Comparison of ENCODE assay signal across 2 cellular contexts in the genomic region with DNA sequence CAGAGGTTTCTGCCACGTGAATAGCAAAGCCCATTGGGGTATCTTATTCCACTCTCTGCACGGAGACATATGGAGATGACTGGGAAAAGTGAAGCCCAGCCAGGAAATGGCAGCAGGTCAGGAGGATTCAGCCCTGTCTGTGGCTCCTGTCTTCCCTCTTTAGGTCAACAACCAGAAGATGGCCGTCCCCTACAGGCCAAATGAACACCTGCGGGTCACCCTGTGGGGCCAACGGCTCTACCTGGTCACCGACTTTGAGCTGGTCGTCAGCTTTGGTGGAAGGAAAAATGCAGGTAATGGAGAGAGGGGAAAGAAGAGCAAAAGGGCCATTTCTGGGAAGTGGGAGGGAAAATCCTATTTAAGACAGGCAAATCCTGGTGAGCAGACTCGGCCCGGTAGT.
TF ChIP-seq lines count a peak whose summit lies in the region.

No MANE protein-coding gene starts in this region.

TF ChIP-seq in SK-N-SH, 30 proteins besides CTCF, POLR2A, EP300 and RAD21 (continued from another document):
- TF ChIP-seq, protein P1, sequence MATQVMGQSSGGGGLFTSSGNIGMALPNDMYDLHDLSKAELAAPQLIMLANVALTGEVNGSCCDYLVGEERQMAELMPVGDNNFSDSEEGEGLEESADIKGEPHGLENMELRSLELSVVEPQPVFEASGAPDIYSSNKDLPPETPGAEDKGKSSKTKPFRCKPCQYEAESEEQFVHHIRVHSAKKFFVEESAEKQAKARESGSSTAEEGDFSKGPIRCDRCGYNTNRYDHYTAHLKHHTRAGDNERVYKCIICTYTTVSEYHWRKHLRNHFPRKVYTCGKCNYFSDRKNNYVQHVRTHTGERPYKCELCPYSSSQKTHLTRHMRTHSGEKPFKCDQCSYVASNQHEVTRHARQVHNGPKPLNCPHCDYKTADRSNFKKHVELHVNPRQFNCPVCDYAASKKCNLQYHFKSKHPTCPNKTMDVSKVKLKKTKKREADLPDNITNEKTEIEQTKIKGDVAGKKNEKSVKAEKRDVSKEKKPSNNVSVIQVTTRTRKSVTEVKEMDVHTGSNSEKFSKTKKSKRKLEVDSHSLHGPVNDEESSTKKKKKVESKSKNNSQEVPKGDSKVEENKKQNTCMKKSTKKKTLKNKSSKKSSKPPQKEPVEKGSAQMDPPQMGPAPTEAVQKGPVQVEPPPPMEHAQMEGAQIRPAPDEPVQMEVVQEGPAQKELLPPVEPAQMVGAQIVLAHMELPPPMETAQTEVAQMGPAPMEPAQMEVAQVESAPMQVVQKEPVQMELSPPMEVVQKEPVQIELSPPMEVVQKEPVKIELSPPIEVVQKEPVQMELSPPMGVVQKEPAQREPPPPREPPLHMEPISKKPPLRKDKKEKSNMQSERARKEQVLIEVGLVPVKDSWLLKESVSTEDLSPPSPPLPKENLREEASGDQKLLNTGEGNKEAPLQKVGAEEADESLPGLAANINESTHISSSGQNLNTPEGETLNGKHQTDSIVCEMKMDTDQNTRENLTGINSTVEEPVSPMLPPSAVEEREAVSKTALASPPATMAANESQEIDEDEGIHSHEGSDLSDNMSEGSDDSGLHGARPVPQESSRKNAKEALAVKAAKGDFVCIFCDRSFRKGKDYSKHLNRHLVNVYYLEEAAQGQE (IDR thresholded peaks at IDR 0.05; ENCODE audit: low read depth, low read length) = no peak
- no peak for TF ChIP-seq POLR2AphosphoS5 (IDR thresholded peaks at IDR 0.05; ENCODE audit: low read depth, low read length)
TF ChIP-seq in SK-N-SH: peak in this region for 0.

TF ChIP-seq in SK-N-SH treated with all-trans-retinoic acid at 6 μM for 48 hours, 23 proteins besides CTCF, POLR2A, EP300 and RAD21 (continued from another document):
- TF ChIP-seq, protein P2, sequence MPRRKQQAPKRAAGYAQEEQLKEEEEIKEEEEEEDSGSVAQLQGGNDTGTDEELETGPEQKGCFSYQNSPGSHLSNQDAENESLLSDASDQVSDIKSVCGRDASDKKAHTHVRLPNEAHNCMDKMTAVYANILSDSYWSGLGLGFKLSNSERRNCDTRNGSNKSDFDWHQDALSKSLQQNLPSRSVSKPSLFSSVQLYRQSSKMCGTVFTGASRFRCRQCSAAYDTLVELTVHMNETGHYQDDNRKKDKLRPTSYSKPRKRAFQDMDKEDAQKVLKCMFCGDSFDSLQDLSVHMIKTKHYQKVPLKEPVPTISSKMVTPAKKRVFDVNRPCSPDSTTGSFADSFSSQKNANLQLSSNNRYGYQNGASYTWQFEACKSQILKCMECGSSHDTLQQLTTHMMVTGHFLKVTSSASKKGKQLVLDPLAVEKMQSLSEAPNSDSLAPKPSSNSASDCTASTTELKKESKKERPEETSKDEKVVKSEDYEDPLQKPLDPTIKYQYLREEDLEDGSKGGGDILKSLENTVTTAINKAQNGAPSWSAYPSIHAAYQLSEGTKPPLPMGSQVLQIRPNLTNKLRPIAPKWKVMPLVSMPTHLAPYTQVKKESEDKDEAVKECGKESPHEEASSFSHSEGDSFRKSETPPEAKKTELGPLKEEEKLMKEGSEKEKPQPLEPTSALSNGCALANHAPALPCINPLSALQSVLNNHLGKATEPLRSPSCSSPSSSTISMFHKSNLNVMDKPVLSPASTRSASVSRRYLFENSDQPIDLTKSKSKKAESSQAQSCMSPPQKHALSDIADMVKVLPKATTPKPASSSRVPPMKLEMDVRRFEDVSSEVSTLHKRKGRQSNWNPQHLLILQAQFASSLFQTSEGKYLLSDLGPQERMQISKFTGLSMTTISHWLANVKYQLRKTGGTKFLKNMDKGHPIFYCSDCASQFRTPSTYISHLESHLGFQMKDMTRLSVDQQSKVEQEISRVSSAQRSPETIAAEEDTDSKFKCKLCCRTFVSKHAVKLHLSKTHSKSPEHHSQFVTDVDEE (CRISPR knock-in tag; IDR thresholded peaks at IDR 0.05) = no peak
- no peak for TF ChIP-seq ARNTL (CRISPR knock-in tag; IDR thresholded peaks at IDR 0.05; ENCODE audit: borderline replicate concordance, low read depth)
- TF ChIP-seq TCF4 (CRISPR knock-in tag; IDR thresholded peaks at IDR 0.05; ENCODE audit: borderline replicate concordance) = no peak
- TF ChIP-seq, protein P3, sequence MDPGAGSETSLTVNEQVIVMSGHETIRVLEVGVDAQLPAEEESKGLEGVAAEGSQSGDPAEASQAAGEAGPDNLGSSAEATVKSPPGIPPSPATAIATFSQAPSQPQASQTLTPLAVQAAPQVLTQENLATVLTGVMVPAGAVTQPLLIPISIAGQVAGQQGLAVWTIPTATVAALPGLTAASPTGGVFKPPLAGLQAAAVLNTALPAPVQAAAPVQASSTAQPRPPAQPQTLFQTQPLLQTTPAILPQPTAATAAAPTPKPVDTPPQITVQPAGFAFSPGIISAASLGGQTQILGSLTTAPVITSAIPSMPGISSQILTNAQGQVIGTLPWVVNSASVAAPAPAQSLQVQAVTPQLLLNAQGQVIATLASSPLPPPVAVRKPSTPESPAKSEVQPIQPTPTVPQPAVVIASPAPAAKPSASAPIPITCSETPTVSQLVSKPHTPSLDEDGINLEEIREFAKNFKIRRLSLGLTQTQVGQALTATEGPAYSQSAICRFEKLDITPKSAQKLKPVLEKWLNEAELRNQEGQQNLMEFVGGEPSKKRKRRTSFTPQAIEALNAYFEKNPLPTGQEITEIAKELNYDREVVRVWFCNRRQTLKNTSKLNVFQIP (CRISPR knock-in tag; IDR thresholded peaks at IDR 0.05; ENCODE audit: borderline replicate concordance, low read depth) = no peak
- no peak for TF ChIP-seq SNAI2 (CRISPR knock-in tag; IDR thresholded peaks at IDR 0.05)
- TF ChIP-seq ZFP30 (CRISPR knock-in tag; IDR thresholded peaks at IDR 0.05) = no peak
- TF ChIP-seq ZNF70 (CRISPR knock-in tag; IDR thresholded peaks at IDR 0.05) = no peak
- TF ChIP-seq ZC3H10 (CRISPR knock-in tag; IDR thresholded peaks at IDR 0.05) = no peak
- TF ChIP-seq ZNF565 (CRISPR knock-in tag; conservative IDR thresholded peaks at IDR 0.05; ENCODE audit: low read depth) = no peak
